ENCODE assay signal across 8 cellular contexts in the genomic region with DNA sequence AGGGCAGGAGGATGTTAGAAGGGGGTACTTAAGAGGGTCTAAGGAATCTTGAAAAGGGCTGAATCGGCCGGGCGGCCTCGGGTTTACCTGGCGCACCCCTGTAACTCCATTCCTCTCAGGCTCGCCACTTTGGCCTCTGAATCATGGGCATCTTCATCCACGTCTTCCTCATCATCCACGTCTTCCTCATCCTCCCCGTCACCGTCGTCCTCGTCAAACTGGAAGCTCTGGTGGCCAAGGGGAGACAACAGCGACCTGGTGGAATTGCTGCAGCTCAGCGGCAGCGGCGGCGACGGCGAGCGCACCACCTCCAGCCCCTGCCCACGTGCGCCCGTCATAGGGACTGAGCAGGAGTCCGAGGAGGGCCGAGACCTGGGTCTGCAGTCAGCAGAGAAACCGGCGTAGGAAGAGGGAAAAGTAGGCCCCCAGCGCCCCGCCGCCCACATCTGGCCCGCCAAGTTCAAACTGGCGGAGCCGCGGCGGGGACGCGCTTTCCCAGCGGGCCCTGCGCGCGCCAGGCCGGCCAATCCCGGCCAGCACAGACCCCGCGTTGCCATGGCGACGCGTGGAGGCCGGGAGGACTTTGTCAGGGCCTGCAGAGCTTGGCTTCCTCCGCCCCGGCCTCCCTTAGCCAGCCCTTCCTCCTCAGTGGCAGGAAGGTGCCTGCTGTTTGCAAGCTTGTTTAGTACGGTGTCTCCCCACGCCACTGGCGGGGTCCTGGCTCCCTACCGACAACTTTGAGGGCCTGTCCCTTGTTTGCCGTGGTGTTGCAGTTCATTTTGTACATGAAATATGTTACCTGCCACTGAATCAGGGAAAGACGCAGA. TPM values are rescaled to one million over a fixed set of nuclear protein-coding genes. Genes with fewer than 3 reads are reported as not detected.
DNase-seq lines count a peak whose midpoint lies in the region; ATAC-seq and TF ChIP-seq lines count a peak whose summit lies in the region.

CCDC34 (minus strand) TSS at position 467 of the 827 bp plus-strand sequence; CDS start at position 446, 21 bp downstream.

- peak within 1 kb of the TSS; percentile 95 for H3K4me2 ChIP-seq in DND-41 (ENCODE audit: insufficient read depth, low read length)
- H3K4me2 ChIP-seq in KMS-11: peak within 1 kb of the TSS; percentile 88

- DNase-seq in DND-41 (peak; percentile 91), Peyer's patch (peak; percentile 89 to 96 (median 94)), esophagus muscularis mucosa (ENCODE audit: extremely low spot score) (peak; percentile 95), myocyte (ENCODE audit: low read depth) (peak; percentile 94)
- DNase-seq in activated T-cell treated with anti-CD3 and anti-CD28 coated beads, Interleukin-2, amount 50 U/mL, for 48 hours: peak; percentile 88 to 92
- peak; percentile 71 for DNase-seq in stimulated activated CD8-positive, alpha-beta memory T cell treated with anti-CD3 and anti-CD28 coated beads, Interleukin-7, amount 100 ng/mL, for 24 hours (ENCODE audit: low read depth)

- no peak for TF ChIP-seq CTCF in DND-41 (IDR thresholded peaks at IDR 0.05; ENCODE audit: borderline replicate concordance, extremely low read depth, low read length, poor library complexity, severe bottlenecking)
- no peak for TF ChIP-seq CTCF in KMS-11 (conservative IDR thresholded peaks at IDR 0.05; ENCODE audit: low read depth, low read length)
- TF ChIP-seq CTCF in Peyer's patch (IDR thresholded peaks at IDR 0.05): no peak
- TF ChIP-seq CTCF in esophagus muscularis mucosa (IDR thresholded peaks at IDR 0.05): no peak

- peak within 1 kb of the TSS; percentile 82 for H3K9ac ChIP-seq in DND-41 (ENCODE audit: low read depth, low read length)
- peak within 1 kb of the TSS; percentile 81 for H3K9ac ChIP-seq in KMS-11

- peak within 1 kb of the TSS; percentile 100 for H2AFZ ChIP-seq in DND-41 (ENCODE audit: low read depth, low read length)
- peak within 1 kb of the TSS; percentile 98 for H2AFZ ChIP-seq in KMS-11 (ENCODE audit: low read depth)

- H3K27ac ChIP-seq in DND-41 (ENCODE audit: low read length) (peak within 1 kb of the TSS; percentile 90), KMS-11 (peak within 1 kb of the TSS; percentile 71), Peyer's patch (peak within 1 kb of the TSS in 3 of 4 donors; percentile 9 to 59 (median 41)), esophagus muscularis mucosa (replicated peaks in 1 of 4) (peak within 1 kb of the TSS in 3 of 4 donors; percentile 30 to 42 (median 42))

- H3K9me3 ChIP-seq in DND-41 (ENCODE audit: insufficient read depth, low read length, severe bottlenecking): no peaks in the 10 kb centered on the region
- H3K9me3 ChIP-seq in Peyer's patch: no peaks in the 10 kb centered on the region
- H3K9me3 ChIP-seq in esophagus muscularis mucosa: no peaks in the 10 kb centered on the region

- H4K20me1 ChIP-seq in DND-41 (ENCODE audit: insufficient read depth, low read length): no peaks in the 10 kb centered on the region
- H4K20me1 ChIP-seq in KMS-11 (ENCODE audit: insufficient read depth): no peaks in the 10 kb centered on the region

- WGBS in esophagus muscularis mucosa: 1% methylated on average over 29 of the region's 57 CpGs

- H3K79me2 ChIP-seq in DND-41 (ENCODE audit: insufficient read depth, low read length) (peaks cover 38% of the 10 kb centered on the region), KMS-11 (ENCODE audit: insufficient read depth, low read depth) (peaks cover 16% of the 10 kb centered on the region)

- 0 out of 2 replicates have a peak, but pooled peaks cover 7% of the 10 kb centered on the region for H3K36me3 ChIP-seq in DND-41 (ENCODE audit: insufficient read depth, low read length)
- no peaks in the 10 kb centered on the region for H3K36me3 ChIP-seq in KMS-11 (ENCODE audit: insufficient read depth)
- H3K36me3 ChIP-seq in Peyer's patch: peaks cover 0 to 3% (median 0%) of the 10 kb centered on the region in 3 donors
- H3K36me3 ChIP-seq in esophagus muscularis mucosa: peaks cover 0 to 8% (median 6%) of the 10 kb centered on the region in 4 donors

- peak; percentile 98 for ATAC-seq in DND-41 (ENCODE audit: insufficient read depth, low read depth)
- peak; percentile 100 for ATAC-seq in GM21825 (IDR thresholded peaks at IDR 0.05; ENCODE audit: unreplicated experiment)

- TF ChIP-seq POLR2A in Peyer's patch (IDR thresholded peaks at IDR 0.05) (peak in 1 of 2 donors; percentile 41), esophagus muscularis mucosa (IDR thresholded peaks at IDR 0.05; ENCODE audit: low read depth) (no peak)

- no peak for TF ChIP-seq EP300 in esophagus muscularis mucosa (IDR thresholded peaks at IDR 0.05)

- intact Hi-C loops in esophagus muscularis mucosa (cut with DNase I): loop anchor here (2.0 to 10.0 kb wide), 2 partner anchors 110 to 178 kb away; partner anchors contain the start of gene LGR4

- H3K4me1 ChIP-seq in DND-41 (ENCODE audit: insufficient read depth, low read length) (peaks cover 45% of the 10 kb centered on the region), KMS-11 (ENCODE audit: low read depth, poor library complexity, severe bottlenecking) (peaks cover 57% of the 10 kb centered on the region), Peyer's patch (peaks cover 0 to 6% (median 0%) of the 10 kb centered on the region in 4 donors), esophagus muscularis mucosa (peaks cover 6 to 18% (median 15%) of the 10 kb centered on the region in 4 donors)

- no peaks in the 10 kb centered on the region for H3K27me3 ChIP-seq in DND-41 (ENCODE audit: insufficient read depth, low read length, poor library complexity)
- no peaks in the 10 kb centered on the region for H3K27me3 ChIP-seq in KMS-11 (ENCODE audit: insufficient read depth, low read depth)
- H3K27me3 ChIP-seq in Peyer's patch: no peaks in the 10 kb centered on the region
- no peaks in the 10 kb centered on the region for H3K27me3 ChIP-seq in esophagus muscularis mucosa

- H3K4me3 ChIP-seq in DND-41 (ENCODE audit: low read depth in 1 of 2, low read length in 2 of 2): peak within 1 kb of the TSS; percentile 49 to 93; a peak in 3 of 4 replicates
- H3K4me3 ChIP-seq in KMS-11 (IDR thresholded peaks at IDR 0.05; ENCODE audit: insufficient read depth, low read depth, low read length): no peak within 1 kb of the TSS
- H3K4me3 ChIP-seq in Peyer's patch: peak within 1 kb of the TSS; percentile 64 to 82 (median 71)
- peak within 1 kb of the TSS; percentile 68 to 74 (median 72) for H3K4me3 ChIP-seq in esophagus muscularis mucosa

RNA-seq across cellular contexts. Expression of gene CCDC34, which starts in this region (rescaled TPM):
- 1 to 10 TPM in 3 of 4 donors, not detected in 1; 2.6 to 4.8 (median 3.9) TPM for total RNA-seq in Peyer's patch
- total RNA-seq in esophagus muscularis mucosa: 1 to 10 TPM in 2 of 4 donors, under 1 TPM in 2; 0.83 to 1.5 (median 1.2) TPM
- total RNA-seq in myocyte: 3.0 and 3.5 TPM in 2 replicates
- 6.2 TPM for polyA plus RNA-seq in myocyte (2012)
